In genomic region chr2:69171070-69171811, GRCh38 we compare ENCODE assay signal across 26 cellular contexts.
DNase-seq lines count a peak whose midpoint lies in the region; ATAC-seq, FAIRE-seq and TF ChIP-seq lines count a peak whose summit lies in the region.
"Had no signal": no experiment of that assay in that cellular context is flagged by ENCODE, and none has a peak within 500 bp of the region (broad histone marks: within the 10 kb centered on the region; RNA-seq: fewer than 3 reads in every experiment).

No MANE protein-coding gene starts in this region.

- peak; percentile 37 for FAIRE-seq in endometrium (lab: Jason Lieb, UNC)
- FAIRE-seq: G401.6, pancreas had no signal

- H3K4me1 ChIP-seq in PC-3 (ENCODE audit: insufficient read depth, low read length) (no peaks in the 10 kb centered on the region), mesenchymal stem cell (ENCODE audit: control insufficient read depth, insufficient read depth, low read depth, low read length) (peaks cover 7% of the 10 kb centered on the region), uterus (peaks cover 5 to 10% of the 10 kb centered on the region in 2 donors)
- H3K4me1 ChIP-seq: pancreas had no signal

- CTCF ChIA-PET in PC-3 (lab: Charles Lee) = no interaction called here

- no peak overlapping the region for H3K4me3 ChIP-seq in PC-3 (ENCODE audit: low read length)
- H3K4me3 ChIP-seq in mesenchymal stem cell (ENCODE audit: insufficient read depth in 1 of 2, low read depth in 1 of 2, low read length in 2 of 2) = no peak overlapping the region
- H3K4me3 ChIP-seq in uterus = no peak overlapping the region
- H3K4me3 ChIP-seq: pancreas, SJCRH30 had no signal

- 90% methylated on average over 4 of the region's 5 CpGs for WGBS in mesenchymal stem cell

- peaks cover 6% of the 10 kb centered on the region for H3K79me1 ChIP-seq in mesenchymal stem cell (replicated peaks; ENCODE audit: low read length, poor library complexity, severe bottlenecking)

- H3K27me3 Mint-ChIP-seq in activated T-cell treated with anti-CD3 and anti-CD28 coated beads, Interleukin-2, amount 50 U/mL, for 4 hours (ENCODE audit: low read depth) = peaks cover 28% of the 10 kb centered on the region

- no peak overlapping the region for H2BK5ac ChIP-seq in mesenchymal stem cell (ENCODE audit: low read depth, low read length, poor library complexity, severe bottlenecking)

- H3K9me3 ChIP-seq in PC-3 (ENCODE audit: low read length) (no peaks in the 10 kb centered on the region), mesenchymal stem cell (ENCODE audit: control insufficient read depth, low read length) (no peaks in the 10 kb centered on the region), uterus (no peaks in the 10 kb centered on the region)
- H3K9me3 ChIP-seq: pancreas, SJCRH30 had no signal

- H3K4me2 ChIP-seq in PC-3 (ENCODE audit: low read length) (no peak overlapping the region), mesenchymal stem cell (ENCODE audit: low read length, poor library complexity, severe bottlenecking) (no peak overlapping the region)

- H3K14ac ChIP-seq in mesenchymal stem cell (ENCODE audit: low read length in 2 of 2) = no peak overlapping the region

- no peaks in the 10 kb centered on the region for H3K27me3 ChIP-seq in PC-3 (ENCODE audit: low read length)
- H3K27me3 ChIP-seq in mesenchymal stem cell (ENCODE audit: control insufficient read depth in 1 of 2, insufficient read depth in 1 of 2, low read length in 2 of 2) = no peaks in the 10 kb centered on the region
- H3K27me3 ChIP-seq in uterus = no peaks in the 10 kb centered on the region
- H3K27me3 ChIP-seq: pancreas, SJCRH30 had no signal

- no peaks in the 10 kb centered on the region for H4K20me1 ChIP-seq in PC-3 (ENCODE audit: low read length)

- no peaks in the 10 kb centered on the region for H3K4me1 Mint-ChIP-seq in activated T-cell treated with anti-CD3 and anti-CD28 coated beads, Interleukin-2, amount 50 U/mL, for 4 hours (ENCODE audit: low read depth)
- H3K4me1 Mint-ChIP-seq: activated CD4-positive, alpha-beta T cell treated with anti-CD3 and anti-CD28 coated beads, Interleukin-2, amount 10 ng/mL, durations not matched to agents 24 days and 14 days; central memory CD8-positive, alpha-beta T cell had no signal

- no peak for ATAC-seq in PC-3
- ATAC-seq in activated T-cell treated with anti-CD3 and anti-CD28 coated beads, Interleukin-2, amount 50 U/mL, for 4 hours = no peak
- ATAC-seq: pancreas, sciatic nerve had no signal

- H3K27ac ChIP-seq in PC-3 (ENCODE audit: low read length) (no peak overlapping the region), mesenchymal stem cell (ENCODE audit: low read length, poor library complexity, severe bottlenecking) (no peak overlapping the region), uterus (peak overlapping the region; percentile 69 to 97)
- H3K27ac ChIP-seq: pancreas, SJCRH30 had no signal

- H3K9me3 Mint-ChIP-seq in activated T-cell treated with anti-CD3 and anti-CD28 coated beads, Interleukin-2, amount 50 U/mL, for 4 hours = no peaks in the 10 kb centered on the region
- H3K9me3 Mint-ChIP-seq: activated CD4-positive, alpha-beta T cell treated with anti-CD3 and anti-CD28 coated beads, Interleukin-2, amount 10 ng/mL, durations not matched to agents 24 days and 14 days; activated T-helper 1 cell treated with anti-CD3 and anti-CD28 coated beads, Interleukin-12 subunit alpha, Interleukin-12 subunit beta, Interleukin-2, Interleukin-4 antibody, amounts not matched to agents 30 ng/mL and 10 ng/mL and 1 ng/mL, durations not matched to agents 14 hours and 24 hours and 36 hours; central memory CD8-positive, alpha-beta T cell; nephron progenitor cell; T-helper 1 cell treated with Interleukin-12 subunit alpha and Interleukin-12 subunit beta and Interleukin-4 antibody, amounts not matched to agents 30 μg/mL and 1 μg/mL, for 36 hours had no signal

- H2AFZ ChIP-seq in PC-3 (ENCODE audit: low read length) (no peak overlapping the region), mesenchymal stem cell (ENCODE audit: low read depth, low read length) (no peak overlapping the region)

- no peaks in the 10 kb centered on the region for H3K36me3 Mint-ChIP-seq in activated T-cell treated with anti-CD3 and anti-CD28 coated beads, Interleukin-2, amount 50 U/mL, for 4 hours (ENCODE audit: insufficient read depth)

- BruUV-seq in PC-3 (replicated peaks; lab: Mats Ljungman, UMichigan) = no TSS peak

- no peaks in the 10 kb centered on the region for H3F3A ChIP-seq in PC-3 (ENCODE audit: low read length, unreplicated experiment)

- no peak overlapping the region for H3K23ac ChIP-seq in mesenchymal stem cell (ENCODE audit: low read length in 2 of 2)

- DNase-seq in PC-3 = peak; percentile 46
- no peak for DNase-seq in mesenchymal stem cell
- no peak for DNase-seq in uterus
- no peak for DNase-seq in iPS-NIHi11 (ENCODE audit: low spot score)
- no peak for DNase-seq in DMS 273 (lab: John Stamatoyannopoulos, UW; ENCODE audit: unreplicated experiment)
- DNase-seq in activated T-cell treated with anti-CD3 and anti-CD28 coated beads, Interleukin-2, amount 50 U/mL, for 4 hours = no peak
- no peak for DNase-seq in DMS114 treated with DMSO at 0.1 percent for 48 hours (lab: John Stamatoyannopoulos, UW; ENCODE audit: unreplicated experiment)
- DNase-seq: activated CD4-positive, alpha-beta T cell treated with anti-CD3 and anti-CD28 coated beads, Interleukin-2, amount 10 ng/mL, durations not matched to agents 24 days and 14 days; activated naive CD4-positive, alpha-beta T cell treated with anti-CD3 and anti-CD28 coated beads, Interleukin-2, amount 50 U/mL, for 16 hours; anterior cingulate cortex; DMS 273 treated with DMSO at 0.1 percent for 48 hours; Kasumi-1; NCI-H1048; NCI-H1930; NCI-H226; NCI-H774; nephron progenitor cell; pancreas; SJCRH30; stimulated activated CD4-positive, alpha-beta T cell treated with anti-CD3 and anti-CD28 coated beads, Interleukin-15, amount 100 ng/mL, for 24 hours had no signal

- TF ChIP-seq CTCF in PC-3 (conservative IDR thresholded peaks at IDR 0.05; ENCODE audit: low read depth, low read length) (no peak), uterus (IDR thresholded peaks at IDR 0.05) (no peak)

- H3K79me2 ChIP-seq in PC-3 (ENCODE audit: low read length) = no peaks in the 10 kb centered on the region

- H3K36me3 ChIP-seq in PC-3 (ENCODE audit: low read depth, low read length) = no peaks in the 10 kb centered on the region
- peaks cover 5 to 16% of the 10 kb centered on the region in 2 experiments for H3K36me3 ChIP-seq in mesenchymal stem cell (ENCODE audit: control insufficient read depth in 1 of 2, insufficient read depth in 2 of 2, low read depth in 1 of 2, low read length in 2 of 2)
- H3K36me3 ChIP-seq in uterus = no peaks in the 10 kb centered on the region
- H3K36me3 ChIP-seq: pancreas had no signal

- intact Hi-C loops in PC-3 (cut with micrococcal nuclease) = no loop called here
- intact Hi-C loops in uterus (cut with DNase I; ENCODE audit: low total_unique reads) = no loop called here

- H2BK15ac ChIP-seq in mesenchymal stem cell (ENCODE audit: low read depth, poor library complexity, severe bottlenecking) = no peak overlapping the region

- H3K18ac ChIP-seq in mesenchymal stem cell (ENCODE audit: low read depth in 1 of 2, low read length in 2 of 2) = peak overlapping the region; percentile 61 to 76

- no peak overlapping the region for H2AK5ac ChIP-seq in mesenchymal stem cell (ENCODE audit: low read length, severe bottlenecking)

- H2BK12ac ChIP-seq in mesenchymal stem cell (ENCODE audit: low read length in 2 of 2) = peak overlapping the region in 1 of 2 experiments; percentile 92

- H3K4me3 Mint-ChIP-seq in activated T-cell treated with anti-CD3 and anti-CD28 coated beads, Interleukin-2, amount 50 U/mL, for 4 hours = no peak overlapping the region
- H3K4me3 Mint-ChIP-seq: activated CD4-positive, alpha-beta T cell treated with anti-CD3 and anti-CD28 coated beads, Interleukin-2, amount 10 ng/mL, durations not matched to agents 24 days and 14 days; activated T-helper 1 cell treated with anti-CD3 and anti-CD28 coated beads, Interleukin-12 subunit alpha, Interleukin-12 subunit beta, Interleukin-2, Interleukin-4 antibody, amounts not matched to agents 30 ng/mL and 10 ng/mL and 1 ng/mL, durations not matched to agents 14 hours and 24 hours and 36 hours; central memory CD8-positive, alpha-beta T cell; nephron progenitor cell; T-helper 1 cell treated with Interleukin-12 subunit alpha and Interleukin-12 subunit beta and Interleukin-4 antibody, amounts not matched to agents 30 μg/mL and 1 μg/mL, for 36 hours had no signal

- no peaks in the 10 kb centered on the region for H3K9me2 ChIP-seq in PC-3 (replicated peaks; ENCODE audit: low read length)

- no peak overlapping the region for H3K9ac ChIP-seq in PC-3 (ENCODE audit: low read length)
- H3K9ac ChIP-seq in mesenchymal stem cell (ENCODE audit: low read length) = no peak overlapping the region

- POLR2A ChIA-PET in PC-3 (lab: Charles Lee; ENCODE audit: unreplicated experiment) = no interaction called here

- TF ChIP-seq POLR2A in uterus (IDR thresholded peaks at IDR 0.05) = peak in 1 of 2 donors; percentile 23

- H3K4ac ChIP-seq in mesenchymal stem cell (ENCODE audit: low read depth in 1 of 2, low read length in 2 of 2) = peak overlapping the region in 1 of 2 experiments; percentile 76

- H2BK120ac ChIP-seq in mesenchymal stem cell (ENCODE audit: low read depth, low read length) = no peak overlapping the region

- peak overlapping the region; percentile 12 for H4K91ac ChIP-seq in mesenchymal stem cell (ENCODE audit: low read length)

- H4K8ac ChIP-seq in mesenchymal stem cell (ENCODE audit: low read length) = no peak overlapping the region

Comparison
In these comparisons a context has a peak if more than half of its experiments do, and no peak if none do; other contexts are left out.
1. H3K27ac ChIP-seq: peak in uterus (2 of 2); none in PC-3 (single experiment) and mesenchymal stem cell (single experiment).